ENCODE assay signal across 12 cellular contexts in genomic region chr4:8643986-8644385, GRCh38. TPM values are rescaled to one million over a fixed set of nuclear protein-coding genes. Genes with fewer than 3 reads are reported as not detected.
"Had no signal": no experiment of that assay in that cellular context is flagged by ENCODE, and none has a peak within 500 bp of the region (broad histone marks: within the 10 kb centered on the region; RNA-seq: fewer than 3 reads in every experiment).

No MANE protein-coding gene starts in this region.

- H3K9me3 Mint-ChIP-seq: effector memory CD8-positive, alpha-beta T cell; neural crest cell; T-helper 1 cell treated with Interleukin-12 subunit alpha and Interleukin-12 subunit beta and Interleukin-4 antibody, amounts not matched to agents 30 μg/mL and 1 μg/mL, for 36 hours had no signal

- ATAC-seq: effector memory CD8-positive, alpha-beta T cell had no signal

- H3K27ac ChIP-seq: ovary, thyroid gland, vagina, VCaP had no signal

- H3K27me3 ChIP-seq: ovary, thyroid gland, vagina had no signal

- H3K4me1 ChIP-seq: vagina had no signal

- H3K9me3 ChIP-seq: ovary, thyroid gland, vagina had no signal

- H3K4me3 Mint-ChIP-seq: activated naive CD8-positive, alpha-beta T cell; effector memory CD8-positive, alpha-beta T cell; neural crest cell; T-helper 1 cell treated with Interleukin-12 subunit alpha and Interleukin-12 subunit beta and Interleukin-4 antibody, amounts not matched to agents 30 μg/mL and 1 μg/mL, for 36 hours had no signal

- H3K36me3 ChIP-seq: ovary, thyroid gland, vagina had no signal

- DNase-seq: activated CD4-positive, alpha-beta T cell treated with anti-CD3 and anti-CD28 coated beads, Interleukin-2, amount 50 U/mL, for 4 hours; effector memory CD8-positive, alpha-beta T cell; stimulated activated naive CD4-positive, alpha-beta T cell; thyroid gland had no signal

- H3K27me3 Mint-ChIP-seq: activated naive CD8-positive, alpha-beta T cell had no signal

- H3K27ac Mint-ChIP-seq: activated naive CD8-positive, alpha-beta T cell; effector memory CD8-positive, alpha-beta T cell; T-helper 1 cell treated with Interleukin-12 subunit alpha and Interleukin-12 subunit beta and Interleukin-4 antibody, amounts not matched to agents 30 μg/mL and 1 μg/mL, for 36 hours had no signal

- H3K36me3 Mint-ChIP-seq: activated naive CD8-positive, alpha-beta T cell had no signal

- H3K4me3 ChIP-seq: lung, ovary, thyroid gland, vagina had no signal

RNA-seq across cellular contexts. Expression of gene CPZ, which starts 51.4 kb away (rescaled TPM):
- total RNA-seq: dermis microvascular lymphatic vessel endothelial cell, neural crest cell had no signal
